In the genomic region with DNA sequence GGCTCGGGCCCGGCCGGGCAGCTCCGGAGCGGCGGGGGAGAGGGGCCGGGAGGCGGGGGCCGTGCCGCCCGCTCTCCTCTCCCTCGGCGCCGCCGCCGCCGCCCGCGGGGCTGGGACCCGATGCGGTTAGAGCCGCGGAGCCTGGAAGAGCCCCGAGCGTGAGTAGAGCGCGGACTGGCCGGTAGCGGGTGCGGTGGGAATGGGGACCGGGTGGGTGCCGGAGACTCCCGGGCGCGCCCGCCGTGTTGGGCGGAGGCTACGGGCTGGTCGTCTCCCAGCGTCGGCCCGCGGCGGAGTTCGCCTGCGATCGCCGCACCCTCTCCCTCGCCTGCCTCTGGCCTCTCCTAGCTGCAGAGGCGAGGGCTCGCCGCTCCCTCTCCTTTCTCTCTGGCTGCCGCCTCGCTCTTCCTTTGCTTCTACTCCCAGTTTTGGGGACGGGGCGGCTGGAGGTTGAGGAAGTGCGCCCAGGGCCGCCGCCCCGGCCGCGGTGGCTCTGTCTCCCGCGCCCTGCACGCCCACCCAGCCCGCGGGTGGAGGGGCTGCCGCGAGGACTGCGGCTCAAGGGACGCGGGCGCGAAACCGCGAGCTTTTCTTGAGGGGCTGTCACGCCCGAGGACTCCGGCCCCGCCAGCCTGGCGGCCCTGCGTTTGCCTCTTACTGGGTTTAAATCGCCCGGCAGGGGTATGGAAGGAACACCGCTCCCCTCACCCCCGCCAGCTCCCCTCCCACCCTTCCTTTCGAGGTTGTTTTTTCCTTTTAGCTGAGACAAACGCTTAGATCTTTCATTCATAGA, we compare ENCODE assay signal across 8 cellular contexts. TPM values are rescaled to one million over a fixed set of nuclear protein-coding genes. Genes with fewer than 3 reads are reported as not detected.
DNase-seq lines count a peak whose midpoint lies in the region; ATAC-seq and TF ChIP-seq lines count a peak whose summit lies in the region.

No MANE protein-coding gene starts in this region.

- no peaks in the 10 kb centered on the region for H3K9me3 ChIP-seq in CD4-positive, alpha-beta memory T cell (ENCODE audit: control insufficient read depth in 1 of 2, low read length in 2 of 2)
- no peaks in the 10 kb centered on the region for H3K9me3 ChIP-seq in RWPE2 (ENCODE audit: severe bottlenecking)
- no peaks in the 10 kb centered on the region for H3K9me3 ChIP-seq in testis

- peaks cover 40% of the 10 kb centered on the region for H3K4me1 ChIP-seq in CD4-positive, alpha-beta memory T cell (ENCODE audit: insufficient read depth, low read length)
- H3K4me1 ChIP-seq in RWPE2 (ENCODE audit: insufficient read depth, poor library complexity, severe bottlenecking) (peaks cover 4% of the 10 kb centered on the region), testis (peaks cover 9% of the 10 kb centered on the region)

- DNase-seq in CD4-positive, alpha-beta memory T cell, result peak; percentile 61 to 89 (median 70)
- peak; percentile 64 for DNase-seq in RWPE2 (ENCODE audit: low spot score)
- peak; percentile 67 for DNase-seq in activated naive CD4-positive, alpha-beta T cell treated with Interleukin-2 at 50 U/mL for 16 hours
- DNase-seq in globus pallidus (ENCODE audit: low spot score), result peak; percentile 35
- peak; percentile 36 for DNase-seq in occipital lobe (lab: John Stamatoyannopoulos, UW)
- DNase-seq in testis, result peak; percentile 41

- no peaks in the 10 kb centered on the region for H3K36me3 ChIP-seq in CD4-positive, alpha-beta memory T cell (ENCODE audit: insufficient read depth, low read length)
- no peaks in the 10 kb centered on the region for H3K36me3 ChIP-seq in RWPE2 (ENCODE audit: low read depth)
- H3K36me3 ChIP-seq in testis (ENCODE audit: low read depth, missing control alignments), result no peaks in the 10 kb centered on the region

- POLR2A ChIA-PET in CD4-positive, alpha-beta memory T cell (lab: Charles Lee; ENCODE audit: partially characterized antibody), result interaction anchor here (0.6 to 4.3 kb wide), 45 partner anchors 9 to 1842 kb away, joined by 3 to 45 read pairs (median 5); partner anchors contain the start of genes ACTL6A, DNAJC19, MFN1 and MRPL47

- peak overlapping the region in 6 of 7 donors; percentile 96 to 99 (median 98) for H3K27ac Mint-ChIP-seq in CD4-positive, alpha-beta memory T cell

- H3K4me1 Mint-ChIP-seq in CD4-positive, alpha-beta memory T cell, result peaks cover 27 to 41% (median 32%) of the 10 kb centered on the region in 4 donors

- peak overlapping the region; percentile 72 to 85 for H3K4me3 ChIP-seq in CD4-positive, alpha-beta memory T cell (ENCODE audit: low read length in 2 of 2)
- peak overlapping the region; percentile 99 for H3K4me3 ChIP-seq in RWPE2 (ENCODE audit: severe bottlenecking)
- H3K4me3 ChIP-seq in testis, result peak overlapping the region; percentile 94 to 97

- CTCF ChIA-PET in CD4-positive, alpha-beta memory T cell (lab: Charles Lee; ENCODE audit: partially characterized antibody), result interaction anchor here (0.8 to 7.0 kb wide), 10 partner anchors 11 to 175 kb away, joined by 3 to 88 read pairs (median 7); partner anchors contain the start of genes ZMAT3 and ZNF639

- H3K4me3 Mint-ChIP-seq in CD4-positive, alpha-beta memory T cell, result peak overlapping the region; percentile 96 to 100 (median 98)

- intact Hi-C loops in CD4-positive, alpha-beta memory T cell (cut with micrococcal nuclease), result loop anchor here (1.0 to 5.0 kb wide), 8 partner anchors 44 to 1764 kb away; partner anchors contain the start of genes FXR1, MRPL47, NDUFB5 and TTC14
- intact Hi-C loops in testis (cut with DNase I; ENCODE audit: low total_unique reads), result loop anchor here (5.0 kb wide), 1 partner anchor 174 kb away; the partner anchor contains the start of gene ZNF639

- H3K27ac ChIP-seq in CD4-positive, alpha-beta memory T cell (ENCODE audit: low read depth, low read length), result peak overlapping the region; percentile 89
- H3K27ac ChIP-seq in RWPE2 (ENCODE audit: poor library complexity, severe bottlenecking) (peak overlapping the region; percentile 80), testis (peak overlapping the region; percentile 97 to 99)

- no peak for TF ChIP-seq POLR2A in testis (IDR thresholded peaks at IDR 0.05)

- no peaks in the 10 kb centered on the region for H3K27me3 Mint-ChIP-seq in CD4-positive, alpha-beta memory T cell

- ATAC-seq in GM19452 (IDR thresholded peaks at IDR 0.05; ENCODE audit: unreplicated experiment) (peak; percentile 29), HG03521 (IDR thresholded peaks at IDR 0.05; ENCODE audit: unreplicated experiment) (peak; percentile 30), RWPE2 (ENCODE audit: low read depth) (peak; percentile 58)

- TF ChIP-seq CTCF in RWPE2 (IDR thresholded peaks at IDR 0.05; ENCODE audit: poor library complexity, severe bottlenecking) (no peak), testis (IDR thresholded peaks at IDR 0.05) (no peak)

- H3K9me3 Mint-ChIP-seq in CD4-positive, alpha-beta memory T cell, result no peaks in the 10 kb centered on the region

- WGBS in testis, 2 donors, result 0% methylated on average over 23 to 58 of the region's 89 CpGs

- H3K27me3 ChIP-seq in CD4-positive, alpha-beta memory T cell (ENCODE audit: insufficient read depth, low read length), result no peaks in the 10 kb centered on the region
- H3K27me3 ChIP-seq in RWPE2 (ENCODE audit: insufficient read depth, poor library complexity, severe bottlenecking) (no peaks in the 10 kb centered on the region), testis (no peaks in the 10 kb centered on the region)

- H3K36me3 Mint-ChIP-seq in CD4-positive, alpha-beta memory T cell, result peaks cover 0 to 7% of the 10 kb centered on the region in 2 donors

RNA-seq across cellular contexts. Expression of gene PIK3CA, which starts 0.5 kb away (rescaled TPM):
- 10 to 100 TPM; 45.5 to 47.2 TPM for total RNA-seq in CD4-positive, alpha-beta memory T cell
- polyA plus RNA-seq in CD4-positive, alpha-beta memory T cell, result 10 to 100 TPM; 12.4 to 21.8 TPM
- total RNA-seq in occipital lobe (90.2 TPM), testis (10 to 100 TPM; 20.8 to 27.1 TPM)
- 11.2 TPM for polyA plus RNA-seq in testis (ENCODE audit: insufficient read depth, low read depth, low replicate concordance)

Comparison
In these comparisons a context has a peak if more than half of its experiments do, and no peak if none do; other contexts are left out.
1. Peak in every context shown above with its lines: DNase-seq, ATAC-seq, H3K4me3 ChIP-seq and H3K27ac ChIP-seq.